In genomic region chr20:50071039-50071888, GRCh38 we compare ENCODE assay signal across 1 cellular context.
A peak's percentile ranks its signal among the peaks of the same experiment; 100 is the strongest.
TF ChIP-seq lines count a peak whose summit lies in the region.

No MANE protein-coding gene starts in this region.

TF ChIP-seq in HepG2, 621 proteins besides CTCF, POLR2A, EP300 and RAD21 (continued from another document and continues in another):
- TF ChIP-seq ZBTB40 (IDR thresholded peaks at IDR 0.05), result no peak
- peak; percentile 69 for TF ChIP-seq ZBTB40 (CRISPR knock-in tag; IDR thresholded peaks at IDR 0.05)
- peak; percentile 78; the same call in 1 of the 2 replicates for TF ChIP-seq ZNF281 (CRISPR knock-in tag; IDR thresholded peaks at IDR 0.05; ENCODE audit: borderline replicate concordance)
- TF ChIP-seq ZBTB49 (CRISPR knock-in tag; IDR thresholded peaks at IDR 0.05; ENCODE audit: borderline replicate concordance), result peak; percentile 50; the same call in 1 of the 2 replicates
- peak; percentile 89; the same call in 1 of the 2 replicates for TF ChIP-seq U2AF2 (IDR thresholded peaks at IDR 0.05; ENCODE audit: low read depth, low read length)
- no peak for TF ChIP-seq TBX3 (IDR thresholded peaks at IDR 0.05; ENCODE audit: borderline replicate concordance)
- peak; percentile 90; the same call in 1 of the 2 replicates for TF ChIP-seq NRL (CRISPR knock-in tag; IDR thresholded peaks at IDR 0.05; ENCODE audit: borderline replicate concordance)
- TF ChIP-seq KAT7 (CRISPR knock-in tag; IDR thresholded peaks at IDR 0.05; ENCODE audit: borderline replicate concordance), result peak; percentile 95; the same call in 1 of the 2 replicates
- 0 out of 2 replicates have a peak, but pooled peaks have one; percentile 33 for TF ChIP-seq NFATC3 (CRISPR knock-in tag; IDR thresholded peaks at IDR 0.05)
- no peak for TF ChIP-seq ZNF878 (CRISPR knock-in tag; IDR thresholded peaks at IDR 0.05)
- no peak; the same call in 1 of the 2 replicates for TF ChIP-seq BRF2 (CRISPR knock-in tag; IDR thresholded peaks at IDR 0.05)
- TF ChIP-seq ARHGAP35 (CRISPR knock-in tag; IDR thresholded peaks at IDR 0.05; ENCODE audit: borderline replicate concordance), result peak; percentile 93
- no peak for TF ChIP-seq ZNF557 (CRISPR knock-in tag; IDR thresholded peaks at IDR 0.05)
- TF ChIP-seq TIGD3 (CRISPR knock-in tag; IDR thresholded peaks at IDR 0.05; ENCODE audit: borderline replicate concordance), result no peak
- TF ChIP-seq ARNTL (CRISPR knock-in tag; IDR thresholded peaks at IDR 0.05), result peak; percentile 90
- no peak for TF ChIP-seq E2F2 (CRISPR knock-in tag; IDR thresholded peaks at IDR 0.05; ENCODE audit: borderline replicate concordance)
- TF ChIP-seq ZNF766 (CRISPR knock-in tag; IDR thresholded peaks at IDR 0.05; ENCODE audit: borderline replicate concordance), result 0 out of 2 replicates have a peak, but pooled peaks have one; percentile 85
- peak; percentile 74 for TF ChIP-seq BHLHE40 (IDR thresholded peaks at IDR 0.05; ENCODE audit: low read length)
- peak; percentile 72; the same call in 1 of the 2 replicates for TF ChIP-seq ZNF230 (CRISPR knock-in tag; IDR thresholded peaks at IDR 0.05)
- TF ChIP-seq SOX6 (IDR thresholded peaks at IDR 0.05), result no peak
- TF ChIP-seq SOX6 (CRISPR knock-in tag; IDR thresholded peaks at IDR 0.05), result peak; percentile 83
- TF ChIP-seq PHB2 (IDR thresholded peaks at IDR 0.05; ENCODE audit: partially characterized antibody), result no peak
- TF ChIP-seq ZNF780A (CRISPR knock-in tag; IDR thresholded peaks at IDR 0.05), result peak; percentile 84; the same call in 1 of the 2 replicates
- TF ChIP-seq TRIM24 (CRISPR knock-in tag; IDR thresholded peaks at IDR 0.05), result no peak
- TF ChIP-seq JARID2 (CRISPR knock-in tag; IDR thresholded peaks at IDR 0.05; ENCODE audit: insufficient replicate concordance), result peak; percentile 93
- TF ChIP-seq TERF1 (CRISPR knock-in tag; IDR thresholded peaks at IDR 0.05), result no peak
- TF ChIP-seq ZKSCAN8 (CRISPR knock-in tag; IDR thresholded peaks at IDR 0.05; ENCODE audit: borderline replicate concordance), result peak; percentile 92; the same call in 1 of the 2 replicates
- TF ChIP-seq NFAT5 (CRISPR knock-in tag; IDR thresholded peaks at IDR 0.05), result 0 out of 2 replicates have a peak, but pooled peaks have one; percentile 75
- no peak; the same call in 1 of the 2 replicates for TF ChIP-seq SUZ12 (IDR thresholded peaks at IDR 0.05; ENCODE audit: low read depth, low read length)
